In the genomic region with DNA sequence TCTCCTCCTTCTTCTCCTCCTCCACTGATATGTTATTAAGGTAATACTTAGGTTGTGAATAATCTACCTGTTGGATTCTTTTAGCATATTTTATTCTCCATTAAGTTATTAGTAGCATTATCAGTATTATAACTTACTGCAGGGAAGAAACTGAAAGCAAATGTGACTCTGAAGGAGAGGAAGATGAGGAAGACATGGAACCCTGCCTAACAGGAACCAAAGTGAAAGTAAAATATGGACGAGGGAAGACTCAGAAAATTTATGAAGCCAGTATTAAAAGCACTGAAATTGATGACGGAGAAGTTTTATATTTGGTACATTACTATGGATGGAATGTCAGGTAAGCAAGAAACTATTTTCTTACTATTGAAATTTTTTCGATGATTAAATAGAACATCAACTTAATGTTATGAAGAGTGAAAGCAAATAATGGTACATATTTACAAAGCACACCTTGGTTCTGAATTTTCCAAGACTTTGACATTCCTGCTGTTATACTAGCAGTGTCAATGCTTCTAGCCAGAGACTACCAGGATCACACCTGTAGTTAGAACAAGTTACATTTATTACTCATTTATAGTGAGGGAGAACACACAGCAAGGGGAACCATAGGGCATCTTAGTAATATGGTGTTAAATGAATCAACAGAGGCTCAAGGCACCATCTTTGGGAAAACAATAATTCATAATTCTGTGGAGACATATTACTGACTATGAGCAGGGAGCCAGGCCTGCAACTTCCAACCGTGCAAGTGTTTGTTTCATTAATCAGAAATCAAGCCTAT, we compare ENCODE assay signal across 9 cellular contexts. TPM values are rescaled to one million over a fixed set of nuclear protein-coding genes. Genes with fewer than 3 reads are reported as not detected.
A peak's percentile ranks its signal among the peaks of the same experiment; 100 is the strongest.
DNase-seq lines count a peak whose midpoint lies in the region; ATAC-seq, FAIRE-seq and TF ChIP-seq lines count a peak whose summit lies in the region.
"Had no signal": no experiment of that assay in that cellular context is flagged by ENCODE, and none has a peak within 500 bp of the region (broad histone marks: within the 10 kb centered on the region; RNA-seq: fewer than 3 reads in every experiment).

No MANE protein-coding gene starts in this region.

- H3K27ac Mint-ChIP-seq in activated naive CD4-positive, alpha-beta T cell treated with anti-CD3 and anti-CD28 coated beads, Interleukin-2, amount 50 U/mL, for 72 hours, result peak overlapping the region; percentile 69 to 88

- H3K36me3 ChIP-seq in heart right ventricle (peaks cover 0 to 99% (median 23%) of the 10 kb centered on the region in 9 donors), hepatocyte (replicated peaks; ENCODE audit: insufficient read depth, low read depth) (no peaks in the 10 kb centered on the region)

- H3K27me3 ChIP-seq in heart right ventricle, result no peaks in the 10 kb centered on the region
- no peaks in the 10 kb centered on the region for H3K27me3 ChIP-seq in hepatocyte

- intact Hi-C loops in heart right ventricle (cut with DNase I) (no loop called here), cardiac septum (cut with DNase I) (no loop called here)

- peak; percentile 30 for FAIRE-seq in urothelium cell line (lab: Jason Lieb, UNC)

- no peaks in the 10 kb centered on the region for H4K20me1 ChIP-seq in hepatocyte (ENCODE audit: insufficient read depth, poor library complexity, severe bottlenecking)

- H3K4me3 ChIP-seq in heart right ventricle (peak overlapping the region in 5 of 10 donors; percentile 10 to 26 (median 18)), hepatocyte (no peak overlapping the region)

- H3K9me2 ChIP-seq in hepatocyte (replicated peaks; ENCODE audit: insufficient read depth), result no peaks in the 10 kb centered on the region

- 75 to 85% methylated on average over 4 of the region's 4 CpGs for WGBS in heart right ventricle, 2 donors
- 88% methylated on average over 4 of the region's 4 CpGs for WGBS in hepatocyte (ENCODE audit: low lambda C conversion rate, missing lambda C conversion rate)

- no peaks in the 10 kb centered on the region for H3K9me3 Mint-ChIP-seq in activated naive CD4-positive, alpha-beta T cell treated with anti-CD3 and anti-CD28 coated beads, Interleukin-2, amount 50 U/mL, for 72 hours

- TF ChIP-seq CTCF in heart right ventricle (IDR thresholded peaks at IDR 0.05), result no peak
- TF ChIP-seq CTCF in hepatocyte (IDR thresholded peaks at IDR 0.05; ENCODE audit: poor library complexity), result no peak

- no peak for DNase-seq in heart right ventricle
- no peak for DNase-seq in cardiac septum (ENCODE audit: low spot score)
- DNase-seq in activated naive CD4-positive, alpha-beta T cell treated with anti-CD3 and anti-CD28 coated beads, Interleukin-2, amount 50 U/mL, for 72 hours (ENCODE audit: low spot score in 2 of 2), result no peak
- peak; percentile 3 for DNase-seq in kidney tubule cell (ENCODE audit: low spot score)
- no peak for DNase-seq in urothelium cell line (ENCODE audit: low spot score)
- DNase-seq in hepatocyte (ENCODE audit: low spot score), result no peak
- no peak for DNase-seq in DMS 273 (lab: John Stamatoyannopoulos, UW; ENCODE audit: unreplicated experiment)
- DNase-seq in middle frontal gyrus (ENCODE audit: extremely low spot score, low spot score), result no peak
- DNase-seq: DMS153 had no signal

- H3K4me2 ChIP-seq in hepatocyte, result no peak overlapping the region

- H3K36me3 Mint-ChIP-seq in activated naive CD4-positive, alpha-beta T cell treated with anti-CD3 and anti-CD28 coated beads, Interleukin-2, amount 50 U/mL, for 72 hours, result peaks cover 21 to 25% of the 10 kb centered on the region in 2 donors

- no peak overlapping the region for H2AFZ ChIP-seq in hepatocyte

- H3K27ac ChIP-seq in heart right ventricle (peak overlapping the region in 6 of 10 donors; percentile 0 to 59 (median 11)), hepatocyte (no peak overlapping the region)

- no peaks in the 10 kb centered on the region for H3K79me2 ChIP-seq in hepatocyte

- H3K9me3 ChIP-seq in heart right ventricle, result no peaks in the 10 kb centered on the region
- no peaks in the 10 kb centered on the region for H3K9me3 ChIP-seq in hepatocyte (ENCODE audit: low read depth)

- peaks cover 0 to 28% (median 4%) of the 10 kb centered on the region in 9 donors for H3K4me1 ChIP-seq in heart right ventricle
- no peaks in the 10 kb centered on the region for H3K4me1 ChIP-seq in hepatocyte (ENCODE audit: insufficient read depth)

- ATAC-seq in heart right ventricle, result no peak
- peak; percentile 66 to 86 for ATAC-seq in activated naive CD4-positive, alpha-beta T cell treated with anti-CD3 and anti-CD28 coated beads, Interleukin-2, amount 50 U/mL, for 72 hours

RNA-seq across cellular contexts. Expression of gene TOMM20L, which starts 42.0 kb away (rescaled TPM):
- not detected for total RNA-seq in heart right ventricle
- not detected for polyA plus RNA-seq in heart right ventricle
- total RNA-seq in cardiac septum, result not detected
- not detected for total RNA-seq in activated naive CD4-positive, alpha-beta T cell treated with anti-CD3 and anti-CD28 coated beads, Interleukin-2, amount 50 U/mL, for 72 hours
- total RNA-seq in hepatocyte, result not detected in 2 replicates
- 0.33 TPM in 1 of 2 replicates, not detected in the other for polyA plus RNA-seq in hepatocyte

RNA-seq across cellular contexts. Expression of gene ARID4A, which starts 55.4 kb away (rescaled TPM):
- total RNA-seq in heart right ventricle (10 to 100 TPM; 14.0 to 19.1 (median 17.3) TPM), cardiac septum (22.2 TPM), hepatocyte (15.0 and 15.9 TPM in 2 replicates)
- polyA plus RNA-seq in heart right ventricle (10 to 100 TPM in 1 of 2 donors, 1 to 10 TPM in 1; 2.7 to 18.7 TPM), hepatocyte (17.2 and 24.8 TPM in 2 replicates)
- 10 to 100 TPM; 27.3 to 30.4 TPM for total RNA-seq in activated naive CD4-positive, alpha-beta T cell treated with anti-CD3 and anti-CD28 coated beads, Interleukin-2, amount 50 U/mL, for 72 hours

Comparison
In these comparisons a context has a peak if more than half of its experiments do, and no peak if none do; other contexts are left out.
1. ATAC-seq: peak in activated naive CD4-positive, alpha-beta T cell treated with anti-CD3 and anti-CD28 coated beads, Interleukin-2, amount 50 U/mL, for 72 hours (2 of 2); none in heart right ventricle (0 of 8).